26 cellular contexts compared by ENCODE assay signal in the genomic region with DNA sequence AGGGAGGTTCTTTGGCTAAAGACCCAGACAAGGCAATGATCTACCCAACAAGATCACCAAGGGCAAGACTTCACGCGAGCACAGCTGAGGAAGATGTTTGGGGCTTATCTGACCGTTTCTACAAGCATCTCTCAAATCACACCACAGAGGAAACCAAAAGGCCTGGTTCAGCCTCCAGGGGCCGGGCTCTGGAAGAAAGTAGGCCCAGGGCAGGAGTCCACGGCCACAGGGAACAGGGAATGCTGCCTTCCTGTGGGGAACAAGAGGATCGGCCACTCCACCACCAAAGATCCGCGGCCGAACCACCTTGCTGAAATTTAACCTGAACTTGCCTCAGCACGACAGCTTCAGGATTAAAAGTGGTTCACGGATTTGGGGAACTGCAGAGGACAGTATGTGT.
A peak's percentile ranks its signal among the peaks of the same experiment; 100 is the strongest.
DNase-seq lines count a peak whose midpoint lies in the region; ATAC-seq, FAIRE-seq and TF ChIP-seq lines count a peak whose summit lies in the region.
"Had no signal": no experiment of that assay in that cellular context is flagged by ENCODE, and none has a peak within 500 bp of the region (broad histone marks: within the 10 kb centered on the region; RNA-seq: fewer than 3 reads in every experiment).

No MANE protein-coding gene starts in this region.

- no peak for TF ChIP-seq RAD21 in H1 (IDR thresholded peaks at IDR 0.05 in 1 of 2, conservative IDR thresholded peaks at IDR 0.05 in 1 of 2; ENCODE audit: low read depth in 2 of 2, low read length in 2 of 2)

- no peaks in the 10 kb centered on the region for H3K36me3 ChIP-seq in H1 (ENCODE audit: control insufficient read depth in 2 of 4, insufficient read depth in 4 of 4, low read length in 3 of 4)
- H3K36me3 ChIP-seq in spleen, result no peaks in the 10 kb centered on the region
- H3K36me3 ChIP-seq: BLaER1, SJCRH30 had no signal

- no peak overlapping the region for H3K14ac ChIP-seq in H1 (ENCODE audit: insufficient read length)

- H3K9me3 ChIP-seq in H1 (ENCODE audit: insufficient read depth in 2 of 2, low read depth in 1 of 2, low read length in 1 of 2), result peaks cover 18 to 57% of the 10 kb centered on the region in 2 experiments; a peak in 3 of 4 replicates
- H3K9me3 ChIP-seq in spleen, result peaks cover 0 to 29% (median 0%) of the 10 kb centered on the region in 8 donors
- H3K9me3 ChIP-seq: BLaER1, SJCRH30 had no signal

- H3K27ac ChIP-seq in H1 (ENCODE audit: low read depth, low read length) (no peak overlapping the region), spleen (no peak overlapping the region)
- H3K27ac ChIP-seq: 22Rv1, BLaER1, KMS-11, SJCRH30 had no signal

- POLR2A ChIA-PET in H1 (lab: Charles Lee; ENCODE audit: partially characterized antibody), result interaction anchor here (0.5 kb wide), 1 partner anchor 315 kb away, joined by 3 read pairs; no protein-coding TSS in a partner anchor

- no peak overlapping the region for H2BK120ac ChIP-seq in H1 (replicated peaks; ENCODE audit: low read depth, low read length)

- H3K56ac ChIP-seq in H1 (replicated peaks; ENCODE audit: insufficient read length, low read depth, low read length), result no peak overlapping the region

- H3K4me1 Mint-ChIP-seq in activated T-cell treated with anti-CD3 and anti-CD28 coated beads, Interleukin-2, amount 50 U/mL, for 24 hours (ENCODE audit: low read depth), result no peaks in the 10 kb centered on the region
- H3K4me1 Mint-ChIP-seq in nephron progenitor cell (no peaks in the 10 kb centered on the region), HFFc6 (ENCODE audit: low read depth) (no peaks in the 10 kb centered on the region)

- H2AFZ ChIP-seq in H1 (ENCODE audit: low read length), result no peak overlapping the region

- H3K27me3 Mint-ChIP-seq in activated T-cell treated with anti-CD3 and anti-CD28 coated beads, Interleukin-2, amount 50 U/mL, for 24 hours, result no peaks in the 10 kb centered on the region
- H3K27me3 Mint-ChIP-seq in nephron progenitor cell (ENCODE audit: low read depth, poor library complexity) (no peaks in the 10 kb centered on the region), HFFc6 (ENCODE audit: insufficient read depth) (no peaks in the 10 kb centered on the region)
- H3K27me3 Mint-ChIP-seq: CD4-positive, alpha-beta T cell had no signal

- FAIRE-seq in H1 (lab: Jason Lieb, UNC), result no peak
- FAIRE-seq: H54, HTR-8/SVneo had no signal

- no peak overlapping the region for H3K4me2 ChIP-seq in H1 (ENCODE audit: insufficient read depth in 1 of 2, low read depth in 2 of 2, low read length in 2 of 2)
- H3K4me2 ChIP-seq: BLaER1, KMS-11 had no signal

- H3K4me3 ChIP-seq in H1 (ENCODE audit: extremely low read depth in 1 of 4, insufficient read depth in 2 of 4, low read depth in 3 of 4, low read length in 4 of 4) (no peak overlapping the region), spleen (no peak overlapping the region)
- H3K4me3 ChIP-seq: BLaER1, SJCRH30 had no signal

- no peak overlapping the region for H3K4ac ChIP-seq in H1 (replicated peaks; ENCODE audit: insufficient read length, low read depth, low read length)

- no peak overlapping the region for H4K5ac ChIP-seq in H1 (ENCODE audit: insufficient read length, low read depth, low read length)

- intact Hi-C loops in spleen (cut with DNase I; ENCODE audit: low total_unique reads), result no loop called here

- TF ChIP-seq POLR2A in H1 (IDR thresholded peaks at IDR 0.05; ENCODE audit: control extremely low read depth in 1 of 2, low read depth in 2 of 2, low read length in 2 of 2), result no peak
- no peak for TF ChIP-seq POLR2A in spleen (IDR thresholded peaks at IDR 0.05)

- no peak overlapping the region for H3K9ac ChIP-seq in H1 (replicated peaks in 1 of 4; ENCODE audit: extremely low read depth in 1 of 4, low read depth in 3 of 4, low read length in 3 of 4)
- H3K9ac ChIP-seq: BLaER1, KMS-11 had no signal

- H3K23me2 ChIP-seq in H1 (ENCODE audit: low read depth, low read length), result no peaks in the 10 kb centered on the region

- no peak overlapping the region for H4K91ac ChIP-seq in H1 (replicated peaks; ENCODE audit: insufficient read length, low read length)

- H2BK12ac ChIP-seq in H1 (ENCODE audit: low read depth, low read length), result no peak overlapping the region

- H2BK5ac ChIP-seq in H1 (ENCODE audit: low read depth, low read length), result no peak overlapping the region

- no peak overlapping the region for H3K27ac Mint-ChIP-seq in activated T-cell treated with anti-CD3 and anti-CD28 coated beads, Interleukin-2, amount 50 U/mL, for 24 hours
- H3K27ac Mint-ChIP-seq in nephron progenitor cell (peak overlapping the region; percentile 22), HFFc6 (no peak overlapping the region)
- H3K27ac Mint-ChIP-seq: CD4-positive, alpha-beta T cell had no signal

- no peaks in the 10 kb centered on the region for H3K36me3 Mint-ChIP-seq in activated T-cell treated with anti-CD3 and anti-CD28 coated beads, Interleukin-2, amount 50 U/mL, for 24 hours (ENCODE audit: low read depth)
- H3K36me3 Mint-ChIP-seq in nephron progenitor cell (ENCODE audit: low read depth), result no peaks in the 10 kb centered on the region
- peaks cover 14% of the 10 kb centered on the region for H3K36me3 Mint-ChIP-seq in HFFc6 (ENCODE audit: low read depth)

- TF ChIP-seq EP300 in H1 (IDR thresholded peaks at IDR 0.05; ENCODE audit: borderline replicate concordance in 1 of 2, low read depth in 2 of 2, low read length in 2 of 2), result no peak

- WGBS in H1 (ENCODE audit: extremely low coverage in 1 of 2, insufficient coverage in 1 of 2, insufficient read length in 1 of 2, insufficient replicate concordance in 2 of 2, low coverage in 1 of 2, low lambda C conversion rate in 2 of 2, missing lambda C conversion rate in 1 of 2), 2 experiments, result 95% methylated on average over 11 of the region's 11 CpGs; no CpG with 5 or more reads in 1 of the 2 experiments
- 86 to 92% (median 91%) methylated on average over 11 of the region's 11 CpGs for WGBS in spleen, 5 donors

- no peak overlapping the region for H2BK20ac ChIP-seq in H1 (ENCODE audit: low read length)

- no peaks in the 10 kb centered on the region for H3K27me3 ChIP-seq in H1 (replicated peaks in 1 of 4; ENCODE audit: control insufficient read depth in 3 of 4, extremely low read depth in 1 of 4, insufficient read depth in 3 of 4, low read length in 3 of 4)
- H3K27me3 ChIP-seq in spleen (replicated peaks in 1 of 7), result peaks cover 0 to 24% (median 0%) of the 10 kb centered on the region in 7 donors
- H3K27me3 ChIP-seq: BLaER1 had no signal

- H3K18ac ChIP-seq in H1 (ENCODE audit: extremely low read depth, low read length), result no peak overlapping the region

- H2BK15ac ChIP-seq in H1 (ENCODE audit: low read length), result no peak overlapping the region

- no peaks in the 10 kb centered on the region; the same call in 1 of the 2 replicates for H3K79me1 ChIP-seq in H1 (ENCODE audit: low read depth, low read length)

- peaks cover 0 to 3% (median 0%) of the 10 kb centered on the region in 4 experiments; a peak in 1 of 7 replicates for H3K4me1 ChIP-seq in H1 (replicated peaks in 1 of 4; ENCODE audit: control insufficient read depth in 3 of 4, insufficient read depth in 4 of 4, low read length in 3 of 4)
- no peaks in the 10 kb centered on the region for H3K4me1 ChIP-seq in spleen
- H3K4me1 ChIP-seq: BLaER1, SJCRH30 had no signal

- H3K4me3 Mint-ChIP-seq in activated T-cell treated with anti-CD3 and anti-CD28 coated beads, Interleukin-2, amount 50 U/mL, for 24 hours, result no peak overlapping the region
- H3K4me3 Mint-ChIP-seq in nephron progenitor cell, result no peak overlapping the region
- H3K4me3 Mint-ChIP-seq in HFFc6, result no peak overlapping the region
- H3K4me3 Mint-ChIP-seq: CD4-positive, alpha-beta T cell had no signal

- no peak overlapping the region for H3K23ac ChIP-seq in H1 (ENCODE audit: insufficient read length)

- H3K79me2 ChIP-seq in H1 (ENCODE audit: control insufficient read depth in 1 of 2, insufficient read depth in 2 of 2, low read length in 2 of 2), result no peaks in the 10 kb centered on the region

- H3K9me3 Mint-ChIP-seq in activated T-cell treated with anti-CD3 and anti-CD28 coated beads, Interleukin-2, amount 50 U/mL, for 24 hours, result no peaks in the 10 kb centered on the region
- H3K9me3 Mint-ChIP-seq in nephron progenitor cell (no peaks in the 10 kb centered on the region), HFFc6 (peaks cover 75% of the 10 kb centered on the region)
- H3K9me3 Mint-ChIP-seq: CD4-positive, alpha-beta T cell had no signal

- H4K8ac ChIP-seq in H1 (ENCODE audit: extremely low read depth, insufficient read depth, low read length), result no peak overlapping the region

- DNase-seq in activated T-cell treated with anti-CD3 and anti-CD28 coated beads, Interleukin-2, amount 50 U/mL, for 24 hours, result peak; percentile 7
- DNase-seq in activated T-cell treated with anti-CD3 and anti-CD28 coated beads, Interleukin-2, amount 50 U/mL, for 48 hours, result no peak
- no peak for DNase-seq in H1 (ENCODE audit: low read depth in 1 of 2, low spot score in 2 of 2)
- no peak for DNase-seq in nephron progenitor cell
- peak; percentile 33 for DNase-seq in spleen
- no peak for DNase-seq in HFFc6
- DNase-seq: ACHN; COR-L47; DMS79 treated with DMSO at 0.1 percent for 48 hours; NCI-H1105; NCI-H146; NCI-H2029; NCI-H2227 treated with DMSO at 0.1 percent for 48 hours; NCI-H510A; NCI-H748 treated with DMSO at 0.1 percent for 48 hours; NK-92 treated with Interleukin-12 subunit alpha and Interleukin-12 subunit beta, amount 100 ng/mL, for 24 hours; SJCRH30 had no signal

- CTCF ChIA-PET in H1 (lab: Charles Lee; ENCODE audit: partially characterized antibody), result interaction anchor here (0.9 to 2.0 kb wide), 2 partner anchors 9 to 178 kb away, joined by 3 to 5 read pairs; no protein-coding TSS in a partner anchor

- ATAC-seq in HG02870 (IDR thresholded peaks at IDR 0.05; ENCODE audit: unreplicated experiment), result no peak
- no peak for ATAC-seq in HG03354 (IDR thresholded peaks at IDR 0.05; ENCODE audit: poor library complexity, severe bottlenecking, unreplicated experiment)
- ATAC-seq: Panc1 had no signal

- H2AK5ac ChIP-seq in H1 (ENCODE audit: low read depth, low read length), result 0 out of 2 replicates have a peak overlapping the region, but pooled peaks have one; percentile 72

- TF ChIP-seq CTCF in H1 (IDR thresholded peaks at IDR 0.05; ENCODE audit: control extremely low read depth in 1 of 3, insufficient read depth in 1 of 3, low read depth in 1 of 3, low read length in 3 of 3), result no peak
- no peak for TF ChIP-seq CTCF in nephron progenitor cell (IDR thresholded peaks at IDR 0.05)
- no peak for TF ChIP-seq CTCF in spleen (IDR thresholded peaks at IDR 0.05 in 8 of 11, conservative IDR thresholded peaks at IDR 0.05 in 3 of 11)
- no peak for TF ChIP-seq CTCF in HFFc6 (IDR thresholded peaks at IDR 0.05)

- no peaks in the 10 kb centered on the region for H4K20me1 ChIP-seq in H1 (replicated peaks in 1 of 2; ENCODE audit: control insufficient read depth in 1 of 2, insufficient read depth in 2 of 2, low read length in 2 of 2)
- H4K20me1 ChIP-seq: BLaER1 had no signal

TF ChIP-seq in H1, 55 proteins besides CTCF, POLR2A, EP300 and RAD21 (continues in another document):
- no peak for TF ChIP-seq HDAC2 (IDR thresholded peaks at IDR 0.05; ENCODE audit: borderline replicate concordance in 1 of 2, low read depth in 2 of 2, low read length in 2 of 2)

Comparison
In these comparisons a context has a peak if more than half of its experiments do, and no peak if none do; other contexts are left out.
1. DNase-seq: peak in activated T-cell treated with anti-CD3 and anti-CD28 coated beads, Interleukin-2, amount 50 U/mL, for 24 hours (single experiment) and spleen (single experiment); none in activated T-cell treated with anti-CD3 and anti-CD28 coated beads, Interleukin-2, amount 50 U/mL, for 48 hours (0 of 2), H1 (0 of 2), nephron progenitor cell (single experiment) and HFFc6 (single experiment).